ENCODE assay signal across 8 cellular contexts in genomic region chr5:154857534-154858250, GRCh38. TPM values are rescaled to one million over a fixed set of nuclear protein-coding genes. Genes with fewer than 3 reads are reported as not detected.
A peak's percentile ranks its signal among the peaks of the same experiment; 100 is the strongest.
DNase-seq lines count a peak whose midpoint lies in the region; ATAC-seq and TF ChIP-seq lines count a peak whose summit lies in the region.

No MANE protein-coding gene starts in this region.

- no peaks in the 10 kb centered on the region for H3K9me3 ChIP-seq in HUES48 (ENCODE audit: control insufficient read depth, insufficient read depth, low read length)
- H3K9me3 ChIP-seq in OCI-LY3 (ENCODE audit: insufficient read depth, low read length): no peaks in the 10 kb centered on the region

- peak; percentile 89 for DNase-seq in D341Med (ENCODE audit: low spot score)
- peak; percentile 79 for DNase-seq in activated T-cell treated with anti-CD3 and anti-CD28 coated beads for 4 hours
- peak; percentile 40 for DNase-seq in epithelial cell of prostate (ENCODE audit: low read depth, low spot score)
- peak; percentile 94 for DNase-seq in mucosa of gallbladder (ENCODE audit: low spot score)
- DNase-seq in stimulated activated CD8-positive, alpha-beta memory T cell treated with anti-CD3 and anti-CD28 coated beads, Interleukin-4, amount 100 ng/mL, for 24 hours (ENCODE audit: low read depth): peak; percentile 77

- peak overlapping the region; percentile 91 for H2AFZ ChIP-seq in OCI-LY3 (ENCODE audit: low read depth, low read length)

- no peaks in the 10 kb centered on the region for H3K27me3 ChIP-seq in HUES48 (ENCODE audit: control insufficient read depth, insufficient read depth, low read length)
- no peaks in the 10 kb centered on the region for H3K27me3 ChIP-seq in OCI-LY3 (ENCODE audit: low read depth, low read length)

- H3K9ac ChIP-seq in HUES48 (ENCODE audit: low read depth, low read length) (peak overlapping the region; percentile 95), OCI-LY3 (ENCODE audit: low read length) (peak overlapping the region; percentile 97)

- H3K27ac ChIP-seq in HUES48 (ENCODE audit: low read depth, low read length) (peak overlapping the region; percentile 99), OCI-LY3 (ENCODE audit: low read length) (peak overlapping the region; percentile 89), epithelial cell of prostate (peak overlapping the region; percentile 96)

- H3K4me1 ChIP-seq in HUES48 (ENCODE audit: control insufficient read depth, insufficient read depth, low read length) (peaks cover 18% of the 10 kb centered on the region), OCI-LY3 (ENCODE audit: low read length) (peaks cover 27% of the 10 kb centered on the region)

- H3K36me3 ChIP-seq in HUES48 (ENCODE audit: control insufficient read depth, insufficient read depth, low read length) (0 out of 2 replicates have a peak, but pooled peaks cover 1% of the 10 kb centered on the region), OCI-LY3 (replicated peaks; ENCODE audit: low read depth, low read length) (no peaks in the 10 kb centered on the region)

- H3K4me3 ChIP-seq in HUES48 (ENCODE audit: low read depth, low read length) (peak overlapping the region; percentile 82), OCI-LY3 (ENCODE audit: low read length) (peak overlapping the region; percentile 98)

- peaks cover 43% of the 10 kb centered on the region for H3K79me2 ChIP-seq in OCI-LY3 (ENCODE audit: low read length)

- peaks cover 23% of the 10 kb centered on the region for H4K20me1 ChIP-seq in OCI-LY3 (ENCODE audit: insufficient read depth, low read length)

- TF ChIP-seq CTCF in OCI-LY3 (IDR thresholded peaks at IDR 0.05; ENCODE audit: low read depth, low read length): no peak

- H3K4me2 ChIP-seq in OCI-LY3 (ENCODE audit: low read length): peak overlapping the region; percentile 97

- ATAC-seq in GM21423 (IDR thresholded peaks at IDR 0.05; ENCODE audit: unreplicated experiment): peak; percentile 61

RNA-seq across cellular contexts. Expression of gene CNOT8, which starts 0.7 kb away (rescaled TPM):
- total RNA-seq in mucosa of gallbladder: 57.3 TPM

RNA-seq across cellular contexts. Expression of gene FAXDC2, which starts 7.3 kb away (rescaled TPM):
- 91.0 TPM for total RNA-seq in mucosa of gallbladder

Comparison
In these comparisons a context has a peak if more than half of its experiments do, and no peak if none do; other contexts are left out.
1. Peak in every context shown above with its lines: DNase-seq, ATAC-seq, H3K4me3 ChIP-seq and H3K27ac ChIP-seq.
2. DNase-seq: peak in every context shown above with its lines; median percentile 94 in mucosa of gallbladder; 89 in D341Med; 79 in activated T-cell treated with anti-CD3 and anti-CD28 coated beads for 4 hours; 77 in stimulated activated CD8-positive, alpha-beta memory T cell treated with anti-CD3 and anti-CD28 coated beads, Interleukin-4, amount 100 ng/mL, for 24 hours; 40 in epithelial cell of prostate.